Comparison of ENCODE assay signal across 17 cellular contexts in genomic region chr2:10136187-10136934, GRCh38. TPM values are rescaled to one million over a fixed set of nuclear protein-coding genes. Genes with fewer than 3 reads are reported as not detected.
DNase-seq lines count a peak whose midpoint lies in the region; ATAC-seq, FAIRE-seq and TF ChIP-seq lines count a peak whose summit lies in the region.
"Had no signal": no experiment of that assay in that cellular context is flagged by ENCODE, and none has a peak within 500 bp of the region (broad histone marks: within the 10 kb centered on the region; RNA-seq: fewer than 3 reads in every experiment).

No MANE protein-coding gene starts in this region.

- ATAC-seq in esophagus mucosa (peak; percentile 4), T-helper 17 cell (no peak)
- ATAC-seq: left ventricle myocardium superior had no signal

- H3K4me1 ChIP-seq in SJCRH30, result peaks cover 36% of the 10 kb centered on the region
- H3K4me1 ChIP-seq: psoas muscle had no signal

- H3K27ac ChIP-seq in SJCRH30, result peak overlapping the region; percentile 62
- H3K27ac ChIP-seq: psoas muscle had no signal

- peaks cover 30% of the 10 kb centered on the region for H3K36me3 ChIP-seq in SJCRH30
- peaks cover 22% of the 10 kb centered on the region for H3K36me3 ChIP-seq in MG63

- peaks cover 0 to 4% (median 0%) of the 10 kb centered on the region in 3 donors for H3K27me3 Mint-ChIP-seq in CD14-positive monocyte (ENCODE audit: low read depth in 3 of 3)
- H3K27me3 Mint-ChIP-seq in T-helper 17 cell, result no peaks in the 10 kb centered on the region

- H3K27ac Mint-ChIP-seq in CD14-positive monocyte (peak overlapping the region in 4 of 7 donors; percentile 11 to 81 (median 32)), T-helper 17 cell (no peak overlapping the region)

- no peak for FAIRE-seq in GM12892 (lab: Jason Lieb, UNC)
- FAIRE-seq: bronchial epithelial cell had no signal

- TF ChIP-seq CTCF in CD14-positive monocyte (IDR thresholded peaks at IDR 0.05), result no peak

- DNase-seq in CD14-positive monocyte (ENCODE audit: low spot score) (peak; percentile 21), GM12892 (ENCODE audit: insufficient read length) (no peak), SJCRH30 (peak; percentile 52 to 55), nucleus accumbens (lab: John Stamatoyannopoulos, UW) (no peak), MG63 (no peak), T-helper 17 cell (no peak)
- DNase-seq: activated CD4-positive, alpha-beta T cell treated with anti-CD3 and anti-CD28 coated beads, Interleukin-2, amount 50 U/mL, for 1 hour; activated naive CD4-positive, alpha-beta T cell; C1 segment of cervical spinal cord; effector CD4-positive, alpha-beta T cell; left ventricle myocardium superior; NCI-H1417 treated with DMSO at 0.1 percent for 48 hours; NCI-H510A treated with DMSO at 0.1 percent for 48 hours; psoas muscle; T-helper 2 cell had no signal

- H3K4me3 ChIP-seq in SJCRH30, result no peak overlapping the region
- no peak overlapping the region for H3K4me3 ChIP-seq in MG63
- H3K4me3 ChIP-seq: psoas muscle had no signal

- H3K4me1 Mint-ChIP-seq in CD14-positive monocyte, result peaks cover 18% of the 10 kb centered on the region
- H3K4me1 Mint-ChIP-seq in T-helper 17 cell, result peaks cover 8% of the 10 kb centered on the region

- peak; percentile 38; the same call in 1 of the 2 replicates for TF ChIP-seq POLR2A in GM12892 (IDR thresholded peaks at IDR 0.05; ENCODE audit: low read depth, low read length)

- no peak overlapping the region for H3K4me3 Mint-ChIP-seq in CD14-positive monocyte
- no peak overlapping the region for H3K4me3 Mint-ChIP-seq in T-helper 17 cell

- H3K9me3 ChIP-seq in SJCRH30 (replicated peaks) (no peaks in the 10 kb centered on the region), MG63 (no peaks in the 10 kb centered on the region), T-helper 17 cell (ENCODE audit: control insufficient read depth, low read length, poor library complexity, severe bottlenecking) (no peaks in the 10 kb centered on the region)
- H3K9me3 ChIP-seq: psoas muscle had no signal

- H3K36me3 Mint-ChIP-seq in CD14-positive monocyte (peaks cover 27 to 56% of the 10 kb centered on the region in 2 donors), T-helper 17 cell (ENCODE audit: low read depth) (peaks cover 4% of the 10 kb centered on the region)

- H3K27me3 ChIP-seq in SJCRH30 (no peaks in the 10 kb centered on the region), MG63 (no peaks in the 10 kb centered on the region)

- H3K9me3 Mint-ChIP-seq in CD14-positive monocyte, result no peaks in the 10 kb centered on the region

- intact Hi-C loops in CD14-positive monocyte (cut with micrococcal nuclease), result loop anchor here in 1 of 2 donors (10.0 kb wide), 1 partner anchor 128 kb away; no protein-coding TSS in a partner anchor

RNA-seq across cellular contexts. Expression of gene RRM2, which starts 13.8 kb away (rescaled TPM):
- not detected for polyA plus RNA-seq in CD14-positive monocyte
- polyA plus RNA-seq in GM12892 (2012; ENCODE audit: missing spikeins), result 122 TPM
- total RNA-seq in SJCRH30 (2014; rRNA removed; shearing (Covaris generic)), result 417 and 456 TPM in 2 replicates
- total RNA-seq in esophagus mucosa (66.4 TPM), T-helper 17 cell (1 to 10 TPM in 1 of 2 donors, under 1 TPM in 1; 0.32 to 1.7 TPM)
- 31.3 and 33.2 TPM in 2 replicates for total RNA-seq in MG63 (2014; rRNA removed; shearing (Covaris generic); ENCODE audit: low replicate concordance)

RNA-seq across cellular contexts. Expression of gene CYS1, which starts 56.1 kb away (rescaled TPM):
- not detected for polyA plus RNA-seq in CD14-positive monocyte
- 2.6 TPM for polyA plus RNA-seq in GM12892 (2012; ENCODE audit: missing spikeins)
- not detected in 2 replicates for total RNA-seq in SJCRH30 (2014; rRNA removed; shearing (Covaris generic))
- 0.52 TPM for total RNA-seq in esophagus mucosa
- 1.0 and 2.0 TPM in 2 replicates for total RNA-seq in MG63 (2014; rRNA removed; shearing (Covaris generic); ENCODE audit: low replicate concordance)
- not detected for total RNA-seq in T-helper 17 cell

Comparison
In these comparisons a context has a peak if more than half of its experiments do, and no peak if none do; other contexts are left out.
1. DNase-seq: peak in CD14-positive monocyte (single experiment) and SJCRH30 (2 of 2); none in GM12892 (single experiment), nucleus accumbens (0 of 56), MG63 (single experiment) and T-helper 17 cell (0 of 3).
2. RNA of gene RRM2, which starts 13.8 kb away (total RNA-seq): 417 to 456 TPM in SJCRH30, 66.4 TPM in esophagus mucosa (single experiment) and 31.3 to 33.2 TPM in MG63; 0.32 to 1.7 TPM in T-helper 17 cell; every median in the first group is over 10 times any median in the second.